8 cellular contexts compared by ENCODE assay signal in the genomic region with DNA sequence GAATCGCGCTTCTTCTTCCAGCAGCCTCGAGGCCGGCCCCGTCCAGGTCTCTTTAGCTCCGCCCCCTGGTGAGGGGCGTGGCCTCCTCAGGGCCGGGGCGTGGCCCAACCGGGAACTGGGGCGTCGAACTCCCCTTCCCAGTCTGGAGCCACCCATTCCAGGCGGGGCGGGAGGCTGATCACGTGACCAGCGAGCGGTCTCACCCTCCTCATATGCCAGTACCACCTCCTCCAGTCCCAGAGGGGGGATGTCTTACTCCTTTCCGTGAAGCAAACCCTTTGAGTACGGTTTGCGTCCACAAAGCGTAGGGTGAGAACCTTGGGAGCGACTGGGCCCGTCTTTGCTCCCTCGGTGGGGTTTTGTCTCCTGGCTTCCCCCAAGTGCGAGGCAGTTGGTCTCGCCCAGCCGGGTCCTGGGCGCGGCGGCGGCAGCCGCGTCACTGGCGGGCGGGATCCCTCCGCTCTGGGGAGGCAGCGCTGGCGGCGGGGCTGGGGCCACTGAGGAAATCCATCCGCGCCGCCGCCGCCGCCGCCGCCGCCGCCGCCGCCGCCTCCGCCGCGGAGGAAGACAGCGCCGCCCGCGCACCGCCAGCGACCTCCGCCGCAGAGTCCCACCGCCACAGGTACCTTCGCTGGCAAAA. TPM values are rescaled to one million over a fixed set of nuclear protein-coding genes. Genes with fewer than 3 reads are reported as not detected.
DNase-seq lines count a peak whose midpoint lies in the region; ATAC-seq and TF ChIP-seq lines count a peak whose summit lies in the region.

A gene (plus strand): TSS at position 439 of the 640 bp plus-strand sequence. CDS start 2,526 bp downstream, outside the sequence.

- ATAC-seq in HG02884 (IDR thresholded peaks at IDR 0.05; ENCODE audit: unreplicated experiment) (peak; percentile 58), left cardiac atrium (peak; percentile 87 to 89)

- H3K27me3 Mint-ChIP-seq in T-helper 1 cell treated with Interleukin-12 subunit alpha and Interleukin-12 subunit beta and Interleukin-4 antibody, amounts not matched to agents 30 μg/mL and 1 μg/mL, for 36 hours (ENCODE audit: low read depth), result peaks cover 19% of the 10 kb centered on the region
- peaks cover 21% of the 10 kb centered on the region for H3K27me3 Mint-ChIP-seq in progenitor cell of endocrine pancreas

- H3K27ac Mint-ChIP-seq in T-helper 1 cell treated with Interleukin-12 subunit alpha and Interleukin-12 subunit beta and Interleukin-4 antibody, amounts not matched to agents 30 μg/mL and 1 μg/mL, for 36 hours, result peak within 1 kb of the TSS; percentile 93
- H3K27ac Mint-ChIP-seq in progenitor cell of endocrine pancreas, result peak within 1 kb of the TSS; percentile 96

- in situ Hi-C loops in GM13976 (cut with MboI; ENCODE audit: low sequenced_read_pairs, unreplicated experiment), result no loop called here

- H3K9me3 Mint-ChIP-seq in T-helper 1 cell treated with Interleukin-12 subunit alpha and Interleukin-12 subunit beta and Interleukin-4 antibody, amounts not matched to agents 30 μg/mL and 1 μg/mL, for 36 hours, result no peaks in the 10 kb centered on the region
- H3K9me3 Mint-ChIP-seq in progenitor cell of endocrine pancreas (ENCODE audit: low read depth), result no peaks in the 10 kb centered on the region

- intact Hi-C loops in left cardiac atrium (cut with DNase I), result no loop called here

- peaks cover 5% of the 10 kb centered on the region for H3K4me1 Mint-ChIP-seq in T-helper 1 cell treated with Interleukin-12 subunit alpha and Interleukin-12 subunit beta and Interleukin-4 antibody, amounts not matched to agents 30 μg/mL and 1 μg/mL, for 36 hours (ENCODE audit: low read depth)
- H3K4me1 Mint-ChIP-seq in progenitor cell of endocrine pancreas (ENCODE audit: low read depth), result peaks cover 2% of the 10 kb centered on the region

- peak within 1 kb of the TSS; percentile 98 for H3K4me3 Mint-ChIP-seq in T-helper 1 cell treated with Interleukin-12 subunit alpha and Interleukin-12 subunit beta and Interleukin-4 antibody, amounts not matched to agents 30 μg/mL and 1 μg/mL, for 36 hours
- peak within 1 kb of the TSS; percentile 91 for H3K4me3 Mint-ChIP-seq in progenitor cell of endocrine pancreas (ENCODE audit: low read depth)

- TF ChIP-seq CTCF in GM13976 (IDR thresholded peaks at IDR 0.05; ENCODE audit: borderline replicate concordance, control extremely low read depth, extremely low read depth, insufficient read depth, missing control alignments) (no peak), progenitor cell of endocrine pancreas (IDR thresholded peaks at IDR 0.05; ENCODE audit: unreplicated experiment) (no peak)

- DNase-seq in GM13976 (ENCODE audit: low spot score) (peak; percentile 98), NCI-H1694 (lab: John Stamatoyannopoulos, UW) (peak; percentile 97), amniotic stem cell (lab: John Stamatoyannopoulos, UW) (peak; percentile 99), left cardiac atrium (peak; percentile 99), progenitor cell of endocrine pancreas (ENCODE audit: low spot score, unreplicated experiment) (peak; percentile 99), ureter (ENCODE audit: low spot score) (peak; percentile 100)

- peaks cover 11% of the 10 kb centered on the region for H3K36me3 Mint-ChIP-seq in T-helper 1 cell treated with Interleukin-12 subunit alpha and Interleukin-12 subunit beta and Interleukin-4 antibody, amounts not matched to agents 30 μg/mL and 1 μg/mL, for 36 hours (ENCODE audit: low read depth)
- H3K36me3 Mint-ChIP-seq in progenitor cell of endocrine pancreas (ENCODE audit: insufficient read depth), result peaks cover 4% of the 10 kb centered on the region

RNA-seq across cellular contexts. Expression of the gene that starts here (rescaled TPM):
- 100 to 1,000 TPM; 125 to 153 TPM for total RNA-seq in left cardiac atrium
- 160 and 167 TPM in 2 replicates for total RNA-seq in progenitor cell of endocrine pancreas
- total RNA-seq in ureter, result 225 TPM

Comparison
In these comparisons a context has a peak if more than half of its experiments do, and no peak if none do; other contexts are left out.
1. Peak in every context shown above with its lines: DNase-seq and ATAC-seq.